In the genomic region with DNA sequence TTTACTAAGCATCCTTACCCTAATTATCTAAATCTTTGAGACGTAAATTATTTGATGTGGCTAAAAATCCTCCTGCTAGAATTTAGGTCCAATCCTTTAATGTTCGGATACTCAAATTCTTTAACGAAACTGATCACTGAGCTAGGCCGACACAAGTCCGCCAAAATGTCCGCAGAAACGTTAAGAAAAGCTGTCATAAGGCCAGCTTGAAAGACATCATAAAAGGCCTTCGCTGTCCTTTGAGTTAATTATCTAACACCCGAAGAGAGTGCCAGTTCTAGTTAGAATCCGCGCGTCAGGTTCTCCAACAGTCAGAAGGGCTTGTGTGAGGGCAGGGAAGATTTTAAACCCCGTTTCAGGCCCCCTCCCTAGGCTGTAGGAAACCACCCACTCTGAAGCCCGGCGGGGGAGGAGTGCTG, we compare ENCODE assay signal across 8 cellular contexts. TPM values are rescaled to one million over a fixed set of nuclear protein-coding genes. Genes with fewer than 3 reads are reported as not detected.
DNase-seq lines count a peak whose midpoint lies in the region; ATAC-seq lines count a peak whose summit lies in the region.

No MANE protein-coding gene starts in this region.

- DNase-seq in stimulated activated CD4-positive, alpha-beta T cell treated with anti-CD3 and anti-CD28 coated beads, Interleukin-1b, Interleukin-23, amount 100 ng/mL, for 1 hour (ENCODE audit: low read depth in 2 of 2): peak; percentile 78 to 83
- no peak for DNase-seq in stimulated activated CD4-positive, alpha-beta T cell treated with anti-CD3 and anti-CD28 coated beads, Interleukin-12 subunit alpha, Interleukin-12 subunit beta, amount 100 ng/mL, for 4 hours
- no peak for DNase-seq in activated T-helper 1 cell treated with anti-CD3 and anti-CD28 coated beads, Interleukin-12 subunit alpha, Interleukin-12 subunit beta, Interleukin-2, Interleukin-4 antibody, amounts not matched to agents 30 ng/mL and 10 ng/mL and 1 ng/mL, durations not matched to agents 14 hours and 24 hours and 36 hours (ENCODE audit: low spot score)
- DNase-seq in stimulated activated naive B cell treated with anti-CD40 and anti-IgM and Interleukin-4, amounts not matched to agents 10 μg/mL and 1 μg/mL and 100 μg/mL, for 72 hours: no peak
- no peak for DNase-seq in HPDE6-E6E7 (ENCODE audit: extremely low spot score)
- no peak for DNase-seq in NK-92 treated with Interleukin-12 subunit alpha and Interleukin-12 subunit beta, amount 100 ng/mL, for 24 hours (lab: John Stamatoyannopoulos, UW)

- peak overlapping the region; percentile 88 for H3K9ac ChIP-seq in iPS-18a (ENCODE audit: low read length)

- H3K36me3 ChIP-seq in iPS-18a (ENCODE audit: control insufficient read depth, low read depth, low read length): no peaks in the 10 kb centered on the region

- no peak for ATAC-seq in stimulated activated naive B cell treated with anti-CD40 and anti-IgM and Interleukin-4, amounts not matched to agents 10 μg/mL and 1 μg/mL and 100 μg/mL, for 72 hours (replicated peaks)
- no peak for ATAC-seq in GM21825 (IDR thresholded peaks at IDR 0.05; ENCODE audit: unreplicated experiment)

- intact Hi-C loops in activated T-helper 1 cell treated with anti-CD3 and anti-CD28 coated beads, Interleukin-12 subunit alpha, Interleukin-12 subunit beta, Interleukin-2, Interleukin-4 antibody, amounts not matched to agents 30 ng/mL and 10 ng/mL and 1 ng/mL, durations not matched to agents 14 hours and 24 hours and 36 hours (cut with micrococcal nuclease): loop anchor here (1.0 to 10.0 kb wide), 12 partner anchors 8 to 514 kb away; a partner anchor contains a TSS

- no peaks in the 10 kb centered on the region for H3K9me3 ChIP-seq in iPS-18a (ENCODE audit: control insufficient read depth, low read depth, low read length)

- peak overlapping the region; percentile 100 for H3K27ac Mint-ChIP-seq in activated T-helper 1 cell treated with anti-CD3 and anti-CD28 coated beads, Interleukin-12 subunit alpha, Interleukin-12 subunit beta, Interleukin-2, Interleukin-4 antibody, amounts not matched to agents 30 ng/mL and 10 ng/mL and 1 ng/mL, durations not matched to agents 14 hours and 24 hours and 36 hours
- peak overlapping the region; percentile 97 for H3K27ac Mint-ChIP-seq in stimulated activated naive B cell treated with anti-CD40 and anti-IgM and Interleukin-4, amounts not matched to agents 10 μg/mL and 1 μg/mL and 100 μg/mL, for 72 hours

- no peaks in the 10 kb centered on the region for H3K27me3 ChIP-seq in iPS-18a (ENCODE audit: control insufficient read depth, insufficient read depth, low read length)

- peaks cover 23% of the 10 kb centered on the region for H3K4me1 ChIP-seq in iPS-18a (ENCODE audit: control insufficient read depth, low read depth, low read length)

- H3K27me3 Mint-ChIP-seq in activated T-helper 1 cell treated with anti-CD3 and anti-CD28 coated beads, Interleukin-12 subunit alpha, Interleukin-12 subunit beta, Interleukin-2, Interleukin-4 antibody, amounts not matched to agents 30 ng/mL and 10 ng/mL and 1 ng/mL, durations not matched to agents 14 hours and 24 hours and 36 hours (ENCODE audit: insufficient read depth): no peaks in the 10 kb centered on the region
- no peaks in the 10 kb centered on the region for H3K27me3 Mint-ChIP-seq in stimulated activated naive B cell treated with anti-CD40 and anti-IgM and Interleukin-4, amounts not matched to agents 10 μg/mL and 1 μg/mL and 100 μg/mL, for 72 hours

- peak overlapping the region; percentile 95 for H3K4me3 ChIP-seq in iPS-18a (ENCODE audit: low read length)

- no peaks in the 10 kb centered on the region for H3K9me3 Mint-ChIP-seq in activated T-helper 1 cell treated with anti-CD3 and anti-CD28 coated beads, Interleukin-12 subunit alpha, Interleukin-12 subunit beta, Interleukin-2, Interleukin-4 antibody, amounts not matched to agents 30 ng/mL and 10 ng/mL and 1 ng/mL, durations not matched to agents 14 hours and 24 hours and 36 hours
- H3K9me3 Mint-ChIP-seq in stimulated activated naive B cell treated with anti-CD40 and anti-IgM and Interleukin-4, amounts not matched to agents 10 μg/mL and 1 μg/mL and 100 μg/mL, for 72 hours: no peaks in the 10 kb centered on the region

- H3K27ac ChIP-seq in iPS-18a (ENCODE audit: low read length): peak overlapping the region; percentile 94

- H3K36me3 Mint-ChIP-seq in activated T-helper 1 cell treated with anti-CD3 and anti-CD28 coated beads, Interleukin-12 subunit alpha, Interleukin-12 subunit beta, Interleukin-2, Interleukin-4 antibody, amounts not matched to agents 30 ng/mL and 10 ng/mL and 1 ng/mL, durations not matched to agents 14 hours and 24 hours and 36 hours (ENCODE audit: low read depth): peaks cover 9% of the 10 kb centered on the region
- H3K36me3 Mint-ChIP-seq in stimulated activated naive B cell treated with anti-CD40 and anti-IgM and Interleukin-4, amounts not matched to agents 10 μg/mL and 1 μg/mL and 100 μg/mL, for 72 hours: peaks cover 11 to 21% of the 10 kb centered on the region in 2 donors

- H3K4me3 Mint-ChIP-seq in activated T-helper 1 cell treated with anti-CD3 and anti-CD28 coated beads, Interleukin-12 subunit alpha, Interleukin-12 subunit beta, Interleukin-2, Interleukin-4 antibody, amounts not matched to agents 30 ng/mL and 10 ng/mL and 1 ng/mL, durations not matched to agents 14 hours and 24 hours and 36 hours: peak overlapping the region; percentile 97
- H3K4me3 Mint-ChIP-seq in stimulated activated naive B cell treated with anti-CD40 and anti-IgM and Interleukin-4, amounts not matched to agents 10 μg/mL and 1 μg/mL and 100 μg/mL, for 72 hours: peak overlapping the region; percentile 88 to 92

- peaks cover 57% of the 10 kb centered on the region for H3K4me1 Mint-ChIP-seq in activated T-helper 1 cell treated with anti-CD3 and anti-CD28 coated beads, Interleukin-12 subunit alpha, Interleukin-12 subunit beta, Interleukin-2, Interleukin-4 antibody, amounts not matched to agents 30 ng/mL and 10 ng/mL and 1 ng/mL, durations not matched to agents 14 hours and 24 hours and 36 hours (ENCODE audit: low read depth)
- H3K4me1 Mint-ChIP-seq in stimulated activated naive B cell treated with anti-CD40 and anti-IgM and Interleukin-4, amounts not matched to agents 10 μg/mL and 1 μg/mL and 100 μg/mL, for 72 hours: peaks cover 15 to 37% of the 10 kb centered on the region in 2 donors

RNA-seq across cellular contexts. Expression of a gene that starts 0.8 kb away (rescaled TPM):
- total RNA-seq in activated T-helper 1 cell treated with anti-CD3 and anti-CD28 coated beads, Interleukin-12 subunit alpha, Interleukin-12 subunit beta, Interleukin-2, Interleukin-4 antibody, amounts not matched to agents 30 ng/mL and 10 ng/mL and 1 ng/mL, durations not matched to agents 14 hours and 24 hours and 36 hours: 176 and 186 TPM in 2 replicates

RNA-seq across cellular contexts. Expression of a gene that starts 53.5 kb away (rescaled TPM):
- total RNA-seq in activated T-helper 1 cell treated with anti-CD3 and anti-CD28 coated beads, Interleukin-12 subunit alpha, Interleukin-12 subunit beta, Interleukin-2, Interleukin-4 antibody, amounts not matched to agents 30 ng/mL and 10 ng/mL and 1 ng/mL, durations not matched to agents 14 hours and 24 hours and 36 hours: 16.8 and 17.1 TPM in 2 replicates

Comparison
In these comparisons a context has a peak if more than half of its experiments do, and no peak if none do; other contexts are left out.
1. DNase-seq: peak in stimulated activated CD4-positive, alpha-beta T cell treated with anti-CD3 and anti-CD28 coated beads, Interleukin-1b, Interleukin-23, amount 100 ng/mL, for 1 hour (2 of 2); none in stimulated activated CD4-positive, alpha-beta T cell treated with anti-CD3 and anti-CD28 coated beads, Interleukin-12 subunit alpha, Interleukin-12 subunit beta, amount 100 ng/mL, for 4 hours (single experiment), activated T-helper 1 cell treated with anti-CD3 and anti-CD28 coated beads, Interleukin-12 subunit alpha, Interleukin-12 subunit beta, Interleukin-2, Interleukin-4 antibody, amounts not matched to agents 30 ng/mL and 10 ng/mL and 1 ng/mL, durations not matched to agents 14 hours and 24 hours and 36 hours (single experiment), stimulated activated naive B cell treated with anti-CD40 and anti-IgM and Interleukin-4, amounts not matched to agents 10 μg/mL and 1 μg/mL and 100 μg/mL, for 72 hours (single experiment), HPDE6-E6E7 (single experiment) and NK-92 treated with Interleukin-12 subunit alpha and Interleukin-12 subunit beta, amount 100 ng/mL, for 24 hours (single experiment).